Comparison of ENCODE assay signal across 22 cellular contexts in the genomic region with DNA sequence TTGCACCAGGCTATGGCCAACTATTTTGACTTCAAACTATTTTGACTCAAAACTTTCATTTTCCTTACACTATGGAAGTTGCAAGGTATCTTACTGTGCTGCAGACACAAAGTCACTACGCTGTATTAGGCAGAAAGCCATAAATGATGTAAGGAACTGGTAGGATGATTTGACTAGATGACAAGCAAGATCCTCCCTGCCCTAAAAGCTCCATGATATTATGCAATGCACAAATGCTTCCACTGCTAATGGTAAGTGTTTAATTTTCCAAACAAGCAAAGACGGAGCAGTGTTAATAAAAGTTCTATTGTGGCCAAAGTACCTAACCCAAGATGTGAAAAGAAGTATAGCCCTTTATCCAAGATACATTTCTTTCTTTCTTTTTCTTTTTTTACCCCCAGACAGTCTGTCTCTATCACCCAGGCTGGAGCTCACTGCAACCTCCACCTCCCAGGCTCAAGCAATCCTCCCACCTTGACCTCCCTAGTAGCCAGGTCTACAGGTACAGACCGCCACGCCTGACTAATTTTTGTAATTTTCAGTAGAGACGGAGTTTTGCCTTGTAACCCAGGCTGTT.
DNase-seq lines count a peak whose midpoint lies in the region; ATAC-seq and TF ChIP-seq lines count a peak whose summit lies in the region.
"Had no signal": no experiment of that assay in that cellular context is flagged by ENCODE, and none has a peak within 500 bp of the region (broad histone marks: within the 10 kb centered on the region; RNA-seq: fewer than 3 reads in every experiment).

No MANE protein-coding gene starts in this region.

- H3K27me3 ChIP-seq in GM23248 (replicated peaks; ENCODE audit: insufficient read depth), result no peaks in the 10 kb centered on the region
- no peaks in the 10 kb centered on the region for H3K27me3 ChIP-seq in MG63
- H3K27me3 ChIP-seq: hepatocyte, transverse colon had no signal

- no peak overlapping the region for H3K4me2 ChIP-seq in GM23248 (ENCODE audit: unreplicated experiment)
- H3K4me2 ChIP-seq: hepatocyte had no signal

- H3K9me3 ChIP-seq in GM23248 (ENCODE audit: low read depth) (no peaks in the 10 kb centered on the region), MG63 (no peaks in the 10 kb centered on the region)
- H3K9me3 ChIP-seq: transverse colon had no signal

- intact Hi-C loops in activated CD4-positive, alpha-beta T cell treated with anti-CD3 and anti-CD28 coated beads for 36 hours (cut with DNase I, micrococcal nuclease), result no loop called here
- intact Hi-C loops in left colon (cut with DNase I, micrococcal nuclease), result no loop called here

- no peak overlapping the region for H3K27ac ChIP-seq in GM23248
- H3K27ac ChIP-seq: hepatocyte, transverse colon had no signal

- no peaks in the 10 kb centered on the region for H3K27me3 Mint-ChIP-seq in mesothelial cell of epicardium (ENCODE audit: low read depth)
- H3K27me3 Mint-ChIP-seq in activated CD4-positive, alpha-beta T cell treated with anti-CD3 and anti-CD28 coated beads for 36 hours, result no peaks in the 10 kb centered on the region
- H3K27me3 Mint-ChIP-seq: activated T-cell treated with anti-CD3 and anti-CD28 coated beads, Interleukin-2, amount 50 U/mL, for 24 hours; CD4-positive, alpha-beta memory T cell had no signal

- H3K27ac Mint-ChIP-seq in mesothelial cell of epicardium, result peak overlapping the region; percentile 95
- no peak overlapping the region for H3K27ac Mint-ChIP-seq in activated CD4-positive, alpha-beta T cell treated with anti-CD3 and anti-CD28 coated beads for 36 hours
- H3K27ac Mint-ChIP-seq: activated T-cell treated with anti-CD3 and anti-CD28 coated beads, Interleukin-2, amount 50 U/mL, for 24 hours; stimulated activated naive CD8-positive, alpha-beta T cell treated with anti-CD3 and anti-CD28 coated beads, Interleukin-15, Interleukin-2, amounts not matched to agents 100 ng/mL and 50 ng/mL, for 24 hours had no signal

- no peaks in the 10 kb centered on the region for H3K9me2 ChIP-seq in GM23248 (ENCODE audit: insufficient read depth)

- H3K9ac ChIP-seq in GM23248, result no peak overlapping the region

- H3K4me3 Mint-ChIP-seq in mesothelial cell of epicardium, result no peak overlapping the region
- no peak overlapping the region for H3K4me3 Mint-ChIP-seq in activated CD4-positive, alpha-beta T cell treated with anti-CD3 and anti-CD28 coated beads for 36 hours
- H3K4me3 Mint-ChIP-seq: activated T-cell treated with anti-CD3 and anti-CD28 coated beads, Interleukin-2, amount 50 U/mL, for 24 hours; CD4-positive, alpha-beta memory T cell; stimulated activated naive CD8-positive, alpha-beta T cell treated with anti-CD3 and anti-CD28 coated beads, Interleukin-15, Interleukin-2, amounts not matched to agents 100 ng/mL and 50 ng/mL, for 24 hours had no signal

- H3F3A ChIP-seq in GM23248 (ENCODE audit: insufficient read depth), result no peaks in the 10 kb centered on the region

- in situ Hi-C loops in GM23248 (cut with MboI), result no loop called here
- in situ Hi-C loops in astrocyte of the spinal cord (cut with HindIII; ENCODE audit: low sequenced_read_pairs), result no loop called here

- no peaks in the 10 kb centered on the region for H3K9me3 Mint-ChIP-seq in mesothelial cell of epicardium
- H3K9me3 Mint-ChIP-seq in activated CD4-positive, alpha-beta T cell treated with anti-CD3 and anti-CD28 coated beads for 36 hours (ENCODE audit: low read depth), result no peaks in the 10 kb centered on the region
- H3K9me3 Mint-ChIP-seq: activated T-cell treated with anti-CD3 and anti-CD28 coated beads, Interleukin-2, amount 50 U/mL, for 24 hours; CD4-positive, alpha-beta memory T cell; stimulated activated naive CD8-positive, alpha-beta T cell treated with anti-CD3 and anti-CD28 coated beads, Interleukin-15, Interleukin-2, amounts not matched to agents 100 ng/mL and 50 ng/mL, for 24 hours had no signal

- no peaks in the 10 kb centered on the region for H3K36me3 Mint-ChIP-seq in mesothelial cell of epicardium
- H3K36me3 Mint-ChIP-seq in activated CD4-positive, alpha-beta T cell treated with anti-CD3 and anti-CD28 coated beads for 36 hours (ENCODE audit: low read depth), result no peaks in the 10 kb centered on the region
- H3K36me3 Mint-ChIP-seq: CD4-positive, alpha-beta memory T cell had no signal

- H3K4me3 ChIP-seq in GM23248, result no peak overlapping the region
- H3K4me3 ChIP-seq in astrocyte of the spinal cord (ENCODE audit: low read depth, low read length), result no peak overlapping the region
- H3K4me3 ChIP-seq in fibroblast of villous mesenchyme (ENCODE audit: low read depth, low read length), result no peak overlapping the region
- no peak overlapping the region for H3K4me3 ChIP-seq in MG63
- H3K4me3 ChIP-seq: hepatocyte, transverse colon had no signal

- WGBS in GM23248 (ENCODE audit: low coverage in 1 of 2, low lambda C conversion rate in 2 of 2, missing lambda C conversion rate in 2 of 2), 2 experiments, result 78 to 83% methylated on average over 5 of the region's 5 CpGs

- no peak for ATAC-seq in activated CD4-positive, alpha-beta T cell treated with anti-CD3 and anti-CD28 coated beads for 36 hours
- ATAC-seq in left colon, result no peak

- H3K4me1 Mint-ChIP-seq in mesothelial cell of epicardium, result peaks cover 76% of the 10 kb centered on the region
- peaks cover 8% of the 10 kb centered on the region for H3K4me1 Mint-ChIP-seq in activated CD4-positive, alpha-beta T cell treated with anti-CD3 and anti-CD28 coated beads for 36 hours

- H3K36me3 ChIP-seq in GM23248 (ENCODE audit: low read depth) (no peaks in the 10 kb centered on the region), MG63 (no peaks in the 10 kb centered on the region)
- H3K36me3 ChIP-seq: transverse colon had no signal

- H2AFZ ChIP-seq in GM23248, result no peak overlapping the region
- H2AFZ ChIP-seq: hepatocyte had no signal

- H3K4me1 ChIP-seq in GM23248 (ENCODE audit: insufficient read depth), result no peaks in the 10 kb centered on the region
- H3K4me1 ChIP-seq: transverse colon had no signal

- no peaks in the 10 kb centered on the region for H3K79me2 ChIP-seq in GM23248 (ENCODE audit: insufficient read depth)
- H3K79me2 ChIP-seq: hepatocyte had no signal

- DNase-seq in GM23248 (peak; percentile 18), astrocyte of the spinal cord (ENCODE audit: low read depth, low spot score) (peak; percentile 47), fibroblast of villous mesenchyme (ENCODE audit: low read depth) (peak; percentile 50), mesothelial cell of epicardium (ENCODE audit: low spot score in 2 of 2, unreplicated experiment in 2 of 2) (no peak), MG63 (no peak), GM19240 (ENCODE audit: insufficient read length, low spot score) (no peak), left colon (no peak)
- DNase-seq in activated CD4-positive, alpha-beta T cell treated with anti-CD3 and anti-CD28 coated beads for 36 hours, result no peak
- DNase-seq: activated naive CD4-positive, alpha-beta T cell; activated T-cell treated with anti-CD3 and anti-CD28 coated beads, Interleukin-2, amount 50 U/mL, for 24 hours; CD4-positive, alpha-beta memory T cell; effector memory CD4-positive, alpha-beta T cell; KBM-7; NCI-H1048; NCI-H2081; NCI-H524; posterior cingulate gyrus; small intestine; stimulated activated CD4-positive, alpha-beta T cell treated with anti-CD3 and anti-CD28 coated beads, Interleukin-2, amount 100 ng/mL, for 48 hours; transverse colon had no signal

- POLR2A ChIA-PET in activated CD4-positive, alpha-beta T cell treated with anti-CD3 and anti-CD28 coated beads for 36 hours (lab: Charles Lee), result no interaction called here

- TF ChIP-seq CTCF in astrocyte of the spinal cord (IDR thresholded peaks at IDR 0.05; ENCODE audit: low read depth, low read length) (no peak), fibroblast of villous mesenchyme (IDR thresholded peaks at IDR 0.05; ENCODE audit: insufficient read depth, low read depth, low read length) (no peak), mesothelial cell of epicardium (IDR thresholded peaks at IDR 0.05; ENCODE audit: unreplicated experiment) (no peak)

- CTCF ChIA-PET in activated CD4-positive, alpha-beta T cell treated with anti-CD3 and anti-CD28 coated beads for 36 hours (lab: Charles Lee), result no interaction called here

- no peaks in the 10 kb centered on the region for H4K20me1 ChIP-seq in GM23248 (ENCODE audit: insufficient read depth)

Comparison
In these comparisons a context has a peak if more than half of its experiments do, and no peak if none do; other contexts are left out.
1. DNase-seq: peak in GM23248 (single experiment), astrocyte of the spinal cord (single experiment) and fibroblast of villous mesenchyme (single experiment); none in mesothelial cell of epicardium (0 of 2), activated CD4-positive, alpha-beta T cell treated with anti-CD3 and anti-CD28 coated beads for 36 hours (single experiment), MG63 (single experiment), GM19240 (single experiment) and left colon (0 of 2).